11 cellular contexts compared by ENCODE assay signal in genomic region chr16:87297918-87298631, GRCh38. TPM values are rescaled to one million over a fixed set of nuclear protein-coding genes. Genes with fewer than 3 reads are reported as not detected.
DNase-seq lines count a peak whose midpoint lies in the region; ATAC-seq, FAIRE-seq and TF ChIP-seq lines count a peak whose summit lies in the region.
"Had no signal": no experiment of that assay in that cellular context is flagged by ENCODE, and none has a peak within 500 bp of the region (broad histone marks: within the 10 kb centered on the region; RNA-seq: fewer than 3 reads in every experiment).

No MANE protein-coding gene starts in this region.

- no peak overlapping the region for H2AFZ ChIP-seq in K562 (ENCODE audit: low read depth, low read length)

- no peak for TF ChIP-seq EP300 in K562 (IDR thresholded peaks at IDR 0.05; ENCODE audit: low read length)

- 38% methylated on average over 15 of the region's 15 CpGs for WGBS in K562 (ENCODE audit: insufficient coverage, low coverage, missing lambda C conversion rate)

- H3K4me1 ChIP-seq in Panc1 (ENCODE audit: control insufficient read depth, insufficient read depth, low read length): no peaks in the 10 kb centered on the region
- peaks cover 11 to 30% of the 10 kb centered on the region in 2 experiments for H3K4me1 ChIP-seq in K562 (replicated peaks in 1 of 2; ENCODE audit: control insufficient read depth in 2 of 2, insufficient read depth in 2 of 2, low read length in 2 of 2)
- no peaks in the 10 kb centered on the region for H3K4me1 ChIP-seq in left lung
- H3K4me1 ChIP-seq in tibial artery: no peaks in the 10 kb centered on the region

- no peaks in the 10 kb centered on the region for H3K36me3 ChIP-seq in Panc1 (ENCODE audit: control insufficient read depth, insufficient read depth, low read length)
- H3K36me3 ChIP-seq in K562 (ENCODE audit: control insufficient read depth, insufficient read depth, low read length): peaks cover 33% of the 10 kb centered on the region; the same call in 1 of the 3 replicates
- no peaks in the 10 kb centered on the region for H3K36me3 ChIP-seq in left lung
- no peaks in the 10 kb centered on the region for H3K36me3 ChIP-seq in tibial artery
- H3K36me3 ChIP-seq: neutrophil had no signal

- CTCF ChIA-PET in Panc1 (lab: Charles Lee): no interaction called here
- CTCF ChIA-PET in K562 (lab: Yijun Ruan, JAX; ENCODE audit: low intra/inter-chr PET ratio): interaction anchor here (1.5 kb wide), 1 partner anchor 734 kb away, joined by 7 read pairs; no protein-coding TSS in a partner anchor

- no peak overlapping the region for H3K27ac ChIP-seq in Panc1 (ENCODE audit: low read length)
- no peak overlapping the region for H3K27ac ChIP-seq in K562 (ENCODE audit: extremely low read depth, low read depth, low read length)
- H3K27ac ChIP-seq in left lung: no peak overlapping the region
- no peak overlapping the region for H3K27ac ChIP-seq in tibial artery
- H3K27ac ChIP-seq: neutrophil had no signal

- H3K79me2 ChIP-seq in K562 (ENCODE audit: control insufficient read depth, insufficient read depth, low read length): no peaks in the 10 kb centered on the region

- H3K4me3 ChIP-seq in Panc1 (ENCODE audit: low read depth in 2 of 2, low read length in 2 of 2): no peak overlapping the region
- no peak overlapping the region for H3K4me3 ChIP-seq in K562
- no peak overlapping the region for H3K4me3 ChIP-seq in left lung
- H3K4me3 ChIP-seq in tibial artery: no peak overlapping the region

- no peaks in the 10 kb centered on the region for H3K9me1 ChIP-seq in K562 (ENCODE audit: control insufficient read depth, insufficient read depth, low read length)

- H3K9me3 ChIP-seq in Panc1 (ENCODE audit: control insufficient read depth, insufficient read depth, low read depth, low read length) (no peaks in the 10 kb centered on the region), K562 (replicated peaks; ENCODE audit: control insufficient read depth, insufficient read depth, low read depth, low read length) (no peaks in the 10 kb centered on the region), left lung (no peaks in the 10 kb centered on the region), tibial artery (no peaks in the 10 kb centered on the region)
- H3K9me3 ChIP-seq: neutrophil had no signal

- in situ Hi-C loops in Panc1 (cut with HindIII; ENCODE audit: low pct_unique_long_range_greater_than_20kb, low sequenced_read_pairs) (no loop called here), K562 (cut with MboI) (no loop called here)

- no peaks in the 10 kb centered on the region for H3K27me3 ChIP-seq in Panc1 (ENCODE audit: control insufficient read depth, insufficient read depth, low read length)
- no peaks in the 10 kb centered on the region for H3K27me3 ChIP-seq in K562 (ENCODE audit: control insufficient read depth in 2 of 2, insufficient read depth in 2 of 2, low read length in 2 of 2)
- H3K27me3 ChIP-seq in left lung: no peaks in the 10 kb centered on the region
- H3K27me3 ChIP-seq in tibial artery: no peaks in the 10 kb centered on the region
- H3K27me3 ChIP-seq: neutrophil had no signal

- TF ChIP-seq POLR2A in K562 (conservative IDR thresholded peaks at IDR 0.05): no peak

- ATAC-seq in Panc1 (peak; percentile 51; the same call in 1 of the 2 replicates), K562 (peak; percentile 87), left lung (peak; percentile 56), GM18520 (IDR thresholded peaks at IDR 0.05; ENCODE audit: unreplicated experiment) (no peak)

- TF ChIP-seq RAD21 in K562 (CRISPR knock-in tag; conservative IDR thresholded peaks at IDR 0.05 in 1 of 2, IDR thresholded peaks at IDR 0.05 in 1 of 2): peak in 1 of 2 experiments; percentile 49; a peak in 2 of 4 replicates

- TF ChIP-seq CTCF in Panc1 (IDR thresholded peaks at IDR 0.05) (peak; percentile 76), K562 (IDR thresholded peaks at IDR 0.05 in 2 of 3, conservative IDR thresholded peaks at IDR 0.05 in 1 of 3; ENCODE audit: insufficient read depth in 2 of 3, low read depth in 1 of 3, low read length in 3 of 3) (peak; percentile 72 to 86 (median 79)), left lung (IDR thresholded peaks at IDR 0.05) (peak; percentile 57 to 63), tibial artery (IDR thresholded peaks at IDR 0.05) (peak; percentile 47 to 54)

- DNase-seq in DMS 273 (lab: John Stamatoyannopoulos, UW; ENCODE audit: unreplicated experiment) (peak; percentile 68), DMS 273 treated with DMSO at 0.1 percent for 48 hours (lab: John Stamatoyannopoulos, UW) (no peak), Panc1 (ENCODE audit: low read depth, low spot score) (no peak), K562 (ENCODE audit: extremely low read depth in 1 of 4, low spot score in 3 of 4) (peak; percentile 61 to 74 (median 63)), left lung (no peak), tibial artery (no peak), A172 (ENCODE audit: low spot score) (no peak)

- intact Hi-C loops in Panc1 (cut with micrococcal nuclease; ENCODE audit: unreplicated experiment): no loop called here
- intact Hi-C loops in K562 (cut with micrococcal nuclease): no loop called here
- intact Hi-C loops in left lung (cut with DNase I): no loop called here
- intact Hi-C loops in tibial artery (cut with DNase I; ENCODE audit: low total_unique reads): no loop called here

- H4K20me1 ChIP-seq in K562 (replicated peaks; ENCODE audit: control insufficient read depth, insufficient read depth, low read length): no peaks in the 10 kb centered on the region

- peak; percentile 88 for FAIRE-seq in K562 (lab: Jason Lieb, UNC)
- FAIRE-seq: A204.1, TTC549 had no signal

- POLR2A ChIA-PET in Panc1 (lab: Charles Lee): no interaction called here
- POLR2A ChIA-PET in K562 (lab: Yijun Ruan, JAX): interaction anchor here (0.6 kb wide), 2 partner anchors 30 to 66 kb away, joined by 3 read pairs; no protein-coding TSS in a partner anchor

- H3K4me2 ChIP-seq in K562 (ENCODE audit: insufficient read depth, low read length): no peak overlapping the region

- no peak overlapping the region; a peak in 1 of 4 replicates for H3K9ac ChIP-seq in K562 (ENCODE audit: insufficient read depth in 1 of 2, low read depth in 2 of 2, low read length in 2 of 2)

- no TSS peak for BruUV-seq in Panc1 (replicated peaks; lab: Mats Ljungman, UMichigan)
- no TSS peak for BruUV-seq in K562 (replicated peaks; lab: Mats Ljungman, UMichigan)

TF ChIP-seq in K562, 482 proteins besides CTCF, POLR2A, EP300 and RAD21 (continues in another document):
- TF ChIP-seq ZBTB33 (CRISPR knock-in tag; IDR thresholded peaks at IDR 0.05): peak; percentile 58; the same call in 1 of the 2 replicates
- TF ChIP-seq ZHX1 (conservative IDR thresholded peaks at IDR 0.05; ENCODE audit: low read length): no peak

RNA-seq across cellular contexts. Expression of gene C16orf95, which starts 19.1 kb away (rescaled TPM):
- total RNA-seq in Panc1 (2021; ENCODE audit: unreplicated experiment) (6.0 TPM), K562 (2014; rRNA removed) (9.3 and 13.9 TPM in 2 replicates), K562 (2014; rRNA removed; fragmentation: Illumina TruSeq; extraction: Trizol) (7.4 and 9.4 TPM in 2 replicates), K562 (2015; rRNA removed; fragmentation: Illumina TruSeq; extraction: Trizol) (9.6 and 10.1 TPM in 2 replicates), K562 (2021) (20.5 and 22.6 TPM in 2 replicates), left lung (1 to 10 TPM; 2.3 to 6.7 TPM)
- polyA plus RNA-seq in Panc1 (2012; ENCODE audit: insufficient read length): 10.0 TPM
- 15.0 and 27.5 TPM in 2 replicates for total RNA-seq in K562 (2011; cell fraction: chromatin; rRNA removed; ENCODE audit: low replicate concordance)
- total RNA-seq in K562 (2011; cell fraction: nucleolus; rRNA removed): 20.7 and 23.5 TPM in 2 replicates
- 12.6 and 13.9 TPM in 2 replicates for total RNA-seq in K562 (2011; cell fraction: nucleoplasm; rRNA removed)
- polyA plus RNA-seq in K562 (2011; rRNA removed) (6.5 and 11.0 TPM in 2 replicates), K562 (2014; fragmentation: Illumina TruSeq; extraction: Trizol) (5.9 and 7.2 TPM in 2 replicates), K562 (2014; fragmentation: Nextera tagmentation; extraction: Ambion mirVana) (10 to 100 TPM; 13.7 to 15.3 TPM), K562 (2014; rRNA removed) (8.5 TPM in 2 replicates)
- 7.6 and 13.1 TPM in 2 replicates for polyA plus RNA-seq in K562 (2011; cell fraction: cytosol; rRNA removed)
- 17.5 and 20.0 TPM in 2 replicates for polyA plus RNA-seq in K562 (2011; cell fraction: nucleus; rRNA removed)
- 23.2 and 31.2 TPM in 2 replicates for polyA plus RNA-seq in K562 (2012)
- polyA minus RNA-seq in K562 (2011; rRNA and poly(A)+ RNA removed): 2.5 and 4.1 TPM in 2 replicates
- 4.9 and 6.0 TPM in 2 replicates for polyA minus RNA-seq in K562 (2011; cell fraction: cytosol; rRNA and poly(A)+ RNA removed)
- polyA minus RNA-seq in K562 (2011; cell fraction: nucleus; rRNA and poly(A)+ RNA removed): 10.5 and 13.0 TPM in 2 replicates
- total RNA-seq in A172 (2014; rRNA removed; shearing (Covaris generic)): 18.0 and 22.8 TPM in 2 replicates

Comparison
In these comparisons a context has a peak if more than half of its experiments do, and no peak if none do; other contexts are left out.
1. DNase-seq: peak in DMS 273 (single experiment) and K562 (4 of 4); none in DMS 273 treated with DMSO at 0.1 percent for 48 hours (single experiment), Panc1 (single experiment), left lung (0 of 2), tibial artery (0 of 2) and A172 (single experiment).
2. Peak in every context shown above with its lines, with median percentiles within 50 percentile points of each other: CTCF ChIP-seq.